In the genomic region with DNA sequence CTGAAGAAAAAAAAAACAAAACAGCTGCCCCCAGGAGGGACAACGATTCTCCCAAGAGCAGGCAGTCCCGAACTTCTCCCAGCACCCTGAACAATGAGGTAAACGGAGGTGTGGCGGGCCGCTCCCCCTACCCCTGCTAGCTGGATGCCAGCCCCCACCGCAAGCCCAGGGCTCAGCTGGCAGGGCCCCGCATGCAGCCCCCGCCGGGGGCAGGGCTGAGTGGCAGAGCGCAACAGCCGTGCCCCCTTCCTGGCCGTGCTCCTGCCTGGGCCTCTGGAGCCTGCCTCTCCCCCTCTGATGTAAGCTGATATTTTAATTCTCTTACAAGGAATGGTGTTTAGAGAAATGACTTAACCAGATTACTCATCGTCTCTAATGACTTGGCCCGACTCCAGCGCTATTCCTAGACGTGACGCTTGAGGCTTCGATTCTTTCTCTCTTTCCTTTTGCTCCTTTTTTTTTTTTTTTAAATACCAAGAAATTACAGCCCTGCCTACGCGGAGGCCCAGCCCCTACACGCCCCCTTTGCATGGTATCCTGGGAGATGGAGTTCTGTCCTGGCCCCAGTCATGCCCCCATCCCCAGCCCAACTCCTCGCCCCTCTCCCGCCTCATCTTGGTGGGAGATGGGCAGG, we compare ENCODE assay signal across 1 cellular context.
TF ChIP-seq lines count a peak whose summit lies in the region.

No MANE protein-coding gene starts in this region.

TF ChIP-seq in GM12878, 131 proteins besides CTCF, POLR2A, EP300 and RAD21 (continued from another document):
- peak; percentile 78; the same call in 1 of the 2 replicates for TF ChIP-seq PKNOX1 (IDR thresholded peaks at IDR 0.05)
- no peak for TF ChIP-seq NR2F1 (conservative IDR thresholded peaks at IDR 0.05)
- peak; percentile 97 for TF ChIP-seq MEF2A (IDR thresholded peaks at IDR 0.05; ENCODE audit: insufficient read depth, low read depth, low read length)
- no peak for TF ChIP-seq IRF4 (IDR thresholded peaks at IDR 0.05; ENCODE audit: low read depth, low read length)
- TF ChIP-seq GABPA (IDR thresholded peaks at IDR 0.05; ENCODE audit: low read depth) = peak; percentile 59; the same call in 1 of the 2 replicates
- TF ChIP-seq SMAD5 (IDR thresholded peaks at IDR 0.05; ENCODE audit: low read depth) = no peak
- 0 out of 2 replicates have a peak, but pooled peaks have one; percentile 44 for TF ChIP-seq ZBED1 (IDR thresholded peaks at IDR 0.05; ENCODE audit: borderline replicate concordance)
- peak; percentile 89 for TF ChIP-seq HCFC1 (IDR thresholded peaks at IDR 0.05; ENCODE audit: low read length)
- TF ChIP-seq, protein P1, sequence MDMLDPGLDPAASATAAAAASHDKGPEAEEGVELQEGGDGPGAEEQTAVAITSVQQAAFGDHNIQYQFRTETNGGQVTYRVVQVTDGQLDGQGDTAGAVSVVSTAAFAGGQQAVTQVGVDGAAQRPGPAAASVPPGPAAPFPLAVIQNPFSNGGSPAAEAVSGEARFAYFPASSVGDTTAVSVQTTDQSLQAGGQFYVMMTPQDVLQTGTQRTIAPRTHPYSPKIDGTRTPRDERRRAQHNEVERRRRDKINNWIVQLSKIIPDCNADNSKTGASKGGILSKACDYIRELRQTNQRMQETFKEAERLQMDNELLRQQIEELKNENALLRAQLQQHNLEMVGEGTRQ (IDR thresholded peaks at IDR 0.05; ENCODE audit: borderline replicate concordance, low read depth, low read length) = no peak
- TF ChIP-seq, protein P2, sequence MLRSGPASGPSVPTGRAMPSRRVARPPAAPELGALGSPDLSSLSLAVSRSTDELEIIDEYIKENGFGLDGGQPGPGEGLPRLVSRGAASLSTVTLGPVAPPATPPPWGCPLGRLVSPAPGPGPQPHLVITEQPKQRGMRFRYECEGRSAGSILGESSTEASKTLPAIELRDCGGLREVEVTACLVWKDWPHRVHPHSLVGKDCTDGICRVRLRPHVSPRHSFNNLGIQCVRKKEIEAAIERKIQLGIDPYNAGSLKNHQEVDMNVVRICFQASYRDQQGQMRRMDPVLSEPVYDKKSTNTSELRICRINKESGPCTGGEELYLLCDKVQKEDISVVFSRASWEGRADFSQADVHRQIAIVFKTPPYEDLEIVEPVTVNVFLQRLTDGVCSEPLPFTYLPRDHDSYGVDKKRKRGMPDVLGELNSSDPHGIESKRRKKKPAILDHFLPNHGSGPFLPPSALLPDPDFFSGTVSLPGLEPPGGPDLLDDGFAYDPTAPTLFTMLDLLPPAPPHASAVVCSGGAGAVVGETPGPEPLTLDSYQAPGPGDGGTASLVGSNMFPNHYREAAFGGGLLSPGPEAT (IDR thresholded peaks at IDR 0.05; ENCODE audit: low read depth) = peak; percentile 80
- TF ChIP-seq KDM1A (IDR thresholded peaks at IDR 0.05; ENCODE audit: borderline replicate concordance) = no peak
- no peak for TF ChIP-seq RBBP5 (conservative IDR thresholded peaks at IDR 0.05)
- TF ChIP-seq RUNX3 (IDR thresholded peaks at IDR 0.05; ENCODE audit: low read length) = peak; percentile 86
- no peak for TF ChIP-seq NFYA (IDR thresholded peaks at IDR 0.05; ENCODE audit: borderline replicate concordance, low read depth, low read length)
- no peak for TF ChIP-seq CBX3 (IDR thresholded peaks at IDR 0.05; ENCODE audit: borderline replicate concordance, low read depth)
- peak; percentile 91; the same call in 1 of the 2 replicates for TF ChIP-seq NFIC (IDR thresholded peaks at IDR 0.05; ENCODE audit: low read depth, low read length)
- peak; percentile 82 for TF ChIP-seq SP1 (IDR thresholded peaks at IDR 0.05; ENCODE audit: low read depth, low read length)
- TF ChIP-seq DPF2 (IDR thresholded peaks at IDR 0.05) = peak; percentile 87
- 0 out of 2 replicates have a peak, but pooled peaks have one; percentile 27 for TF ChIP-seq POLR2AphosphoS5 (IDR thresholded peaks at IDR 0.05; ENCODE audit: low read length)
- TF ChIP-seq, protein P3, sequence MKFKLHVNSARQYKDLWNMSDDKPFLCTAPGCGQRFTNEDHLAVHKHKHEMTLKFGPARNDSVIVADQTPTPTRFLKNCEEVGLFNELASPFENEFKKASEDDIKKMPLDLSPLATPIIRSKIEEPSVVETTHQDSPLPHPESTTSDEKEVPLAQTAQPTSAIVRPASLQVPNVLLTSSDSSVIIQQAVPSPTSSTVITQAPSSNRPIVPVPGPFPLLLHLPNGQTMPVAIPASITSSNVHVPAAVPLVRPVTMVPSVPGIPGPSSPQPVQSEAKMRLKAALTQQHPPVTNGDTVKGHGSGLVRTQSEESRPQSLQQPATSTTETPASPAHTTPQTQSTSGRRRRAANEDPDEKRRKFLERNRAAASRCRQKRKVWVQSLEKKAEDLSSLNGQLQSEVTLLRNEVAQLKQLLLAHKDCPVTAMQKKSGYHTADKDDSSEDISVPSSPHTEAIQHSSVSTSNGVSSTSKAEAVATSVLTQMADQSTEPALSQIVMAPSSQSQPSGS (IDR thresholded peaks at IDR 0.05; ENCODE audit: low read length) = peak; percentile 96
- peak; percentile 93 for TF ChIP-seq CREM (IDR thresholded peaks at IDR 0.05; ENCODE audit: low read depth)
- TF ChIP-seq HDGF (IDR thresholded peaks at IDR 0.05) = no peak
- TF ChIP-seq NRF1 (conservative IDR thresholded peaks at IDR 0.05; ENCODE audit: low read depth, low read length) = no peak
- no peak for TF ChIP-seq HSF1 (IDR thresholded peaks at IDR 0.05; ENCODE audit: low read depth, low read length)
